18 cellular contexts compared by ENCODE assay signal in the genomic region with DNA sequence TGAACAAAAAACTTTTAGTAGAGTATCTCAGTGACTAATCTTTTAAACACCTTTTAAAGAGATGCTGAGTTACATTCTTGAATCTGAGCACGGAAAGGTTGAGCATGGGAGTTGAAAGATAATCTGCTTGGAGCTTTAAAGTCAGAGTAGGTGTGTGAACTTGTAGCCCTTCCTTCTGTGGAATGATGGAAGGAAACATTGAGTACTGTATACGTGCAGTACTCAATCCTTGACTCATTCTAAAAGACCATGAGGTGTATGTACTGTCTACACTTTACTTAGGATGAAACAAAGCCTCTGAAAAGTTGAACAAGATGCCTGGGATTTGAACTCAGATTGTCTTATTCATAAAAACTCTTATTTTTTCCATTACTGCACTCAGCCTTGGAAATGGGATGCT. TPM values are rescaled to one million over a fixed set of nuclear protein-coding genes. Genes with fewer than 3 reads are reported as not detected.
A peak's percentile ranks its signal among the peaks of the same experiment; 100 is the strongest.
DNase-seq lines count a peak whose midpoint lies in the region; ATAC-seq, FAIRE-seq and TF ChIP-seq lines count a peak whose summit lies in the region.
"Had no signal": no experiment of that assay in that cellular context is flagged by ENCODE, and none has a peak within 500 bp of the region (broad histone marks: within the 10 kb centered on the region; RNA-seq: fewer than 3 reads in every experiment).

No MANE protein-coding gene starts in this region.

- H3K4me1 Mint-ChIP-seq in CD4-positive, CD25-positive, alpha-beta regulatory T cell, result peaks cover 26 to 74% (median 50%) of the 10 kb centered on the region in 4 donors
- H3K4me1 Mint-ChIP-seq in CD8-positive, alpha-beta memory T cell, result peaks cover 55 to 80% (median 73%) of the 10 kb centered on the region in 3 donors
- peaks cover 60% of the 10 kb centered on the region for H3K4me1 Mint-ChIP-seq in activated T-helper 1 cell treated with anti-CD3 and anti-CD28 coated beads, Interleukin-12 subunit alpha, Interleukin-12 subunit beta, Interleukin-2, Interleukin-4 antibody, amounts not matched to agents 30 ng/mL and 10 ng/mL and 1 ng/mL, durations not matched to agents 14 hours and 24 hours and 36 hours (ENCODE audit: low read depth)

- H3K36me3 Mint-ChIP-seq in CD4-positive, CD25-positive, alpha-beta regulatory T cell, result peaks cover 19% of the 10 kb centered on the region
- H3K36me3 Mint-ChIP-seq in CD8-positive, alpha-beta memory T cell, result peaks cover 0 to 59% (median 4%) of the 10 kb centered on the region in 3 donors
- peaks cover 35% of the 10 kb centered on the region for H3K36me3 Mint-ChIP-seq in activated T-helper 1 cell treated with anti-CD3 and anti-CD28 coated beads, Interleukin-12 subunit alpha, Interleukin-12 subunit beta, Interleukin-2, Interleukin-4 antibody, amounts not matched to agents 30 ng/mL and 10 ng/mL and 1 ng/mL, durations not matched to agents 14 hours and 24 hours and 36 hours (ENCODE audit: low read depth)

- H3K27ac Mint-ChIP-seq in CD4-positive, CD25-positive, alpha-beta regulatory T cell, result peak overlapping the region in 2 of 3 donors; percentile 62 to 66
- peak overlapping the region in 6 of 8 donors; percentile 6 to 97 (median 50) for H3K27ac Mint-ChIP-seq in CD8-positive, alpha-beta memory T cell
- H3K27ac Mint-ChIP-seq in activated T-helper 1 cell treated with anti-CD3 and anti-CD28 coated beads, Interleukin-12 subunit alpha, Interleukin-12 subunit beta, Interleukin-2, Interleukin-4 antibody, amounts not matched to agents 30 ng/mL and 10 ng/mL and 1 ng/mL, durations not matched to agents 14 hours and 24 hours and 36 hours, result peak overlapping the region; percentile 74
- H3K27ac Mint-ChIP-seq: dendritic cell treated with granulocyte-macrophage colony-stimulating factor and Interleukin-4, amounts not matched to agents 40 ng/mL and 50 ng/mL, for 4 days; H9 had no signal

- H3K79me2 ChIP-seq in keratinocyte (ENCODE audit: control insufficient read depth, insufficient read depth, low read length), result peaks cover 83% of the 10 kb centered on the region
- H3K79me2 ChIP-seq in PC-9 (ENCODE audit: low read depth), result peaks cover 81% of the 10 kb centered on the region

- dilution Hi-C loops in keratinocyte (cut with MboI; ENCODE audit: extremely low pct_ligation_motif_present, low sequenced_read_pairs), result no loop called here

- H3K27me3 Mint-ChIP-seq in CD4-positive, CD25-positive, alpha-beta regulatory T cell, result peaks cover 10% of the 10 kb centered on the region
- H3K27me3 Mint-ChIP-seq in CD8-positive, alpha-beta memory T cell, result peaks cover 0 to 2% of the 10 kb centered on the region in 2 donors
- H3K27me3 Mint-ChIP-seq in activated T-helper 1 cell treated with anti-CD3 and anti-CD28 coated beads, Interleukin-12 subunit alpha, Interleukin-12 subunit beta, Interleukin-2, Interleukin-4 antibody, amounts not matched to agents 30 ng/mL and 10 ng/mL and 1 ng/mL, durations not matched to agents 14 hours and 24 hours and 36 hours (ENCODE audit: insufficient read depth), result no peaks in the 10 kb centered on the region
- H3K27me3 Mint-ChIP-seq: dendritic cell treated with granulocyte-macrophage colony-stimulating factor and Interleukin-4, amounts not matched to agents 40 ng/mL and 50 ng/mL, for 4 days had no signal

- H3K4me2 ChIP-seq in keratinocyte (ENCODE audit: control insufficient read depth, extremely low read depth, insufficient read depth, low read depth, low read length) (peak overlapping the region; percentile 14), PC-9 (no peak overlapping the region)

- CTCF ChIA-PET in CD8-positive, alpha-beta memory T cell (lab: Charles Lee), result no interaction called here
- CTCF ChIA-PET in PC-9 (lab: Charles Lee), result no interaction called here

- no peaks in the 10 kb centered on the region for H3K9me1 ChIP-seq in keratinocyte (ENCODE audit: control insufficient read depth, extremely low read depth, insufficient read depth, low read length)

- peaks cover 0 to 2% (median 0%) of the 10 kb centered on the region in 7 donors for H3K9me3 Mint-ChIP-seq in CD4-positive, CD25-positive, alpha-beta regulatory T cell
- H3K9me3 Mint-ChIP-seq in CD8-positive, alpha-beta memory T cell, result peaks cover 0 to 2% (median 0%) of the 10 kb centered on the region in 5 donors
- no peaks in the 10 kb centered on the region for H3K9me3 Mint-ChIP-seq in activated T-helper 1 cell treated with anti-CD3 and anti-CD28 coated beads, Interleukin-12 subunit alpha, Interleukin-12 subunit beta, Interleukin-2, Interleukin-4 antibody, amounts not matched to agents 30 ng/mL and 10 ng/mL and 1 ng/mL, durations not matched to agents 14 hours and 24 hours and 36 hours
- H3K9me3 Mint-ChIP-seq: dendritic cell treated with granulocyte-macrophage colony-stimulating factor and Interleukin-4, amounts not matched to agents 40 ng/mL and 50 ng/mL, for 4 days had no signal

- no peaks in the 10 kb centered on the region for H3K9me3 ChIP-seq in CD4-positive, CD25-positive, alpha-beta regulatory T cell (ENCODE audit: control insufficient read depth in 2 of 2, low read length in 2 of 2)
- no peaks in the 10 kb centered on the region for H3K9me3 ChIP-seq in CD8-positive, alpha-beta memory T cell (ENCODE audit: low read length)
- H3K9me3 ChIP-seq in keratinocyte (ENCODE audit: control insufficient read depth, low read depth, low read length) (no peaks in the 10 kb centered on the region), PC-9 (ENCODE audit: insufficient read depth, low read depth) (no peaks in the 10 kb centered on the region)
- H3K9me3 ChIP-seq: mucosa of descending colon, neutrophil, SK-N-SH, stomach, upper lobe of left lung had no signal

- peak overlapping the region in 2 of 4 donors; percentile 46 to 86 for H3K4me3 Mint-ChIP-seq in CD4-positive, CD25-positive, alpha-beta regulatory T cell
- peak overlapping the region in 2 of 7 donors; percentile 33 to 41 for H3K4me3 Mint-ChIP-seq in CD8-positive, alpha-beta memory T cell
- peak overlapping the region; percentile 54 for H3K4me3 Mint-ChIP-seq in activated T-helper 1 cell treated with anti-CD3 and anti-CD28 coated beads, Interleukin-12 subunit alpha, Interleukin-12 subunit beta, Interleukin-2, Interleukin-4 antibody, amounts not matched to agents 30 ng/mL and 10 ng/mL and 1 ng/mL, durations not matched to agents 14 hours and 24 hours and 36 hours
- H3K4me3 Mint-ChIP-seq: dendritic cell treated with granulocyte-macrophage colony-stimulating factor and Interleukin-4, amounts not matched to agents 40 ng/mL and 50 ng/mL, for 4 days had no signal

- H3K9me2 ChIP-seq in PC-9 (ENCODE audit: insufficient read depth), result no peaks in the 10 kb centered on the region
- H3K9me2 ChIP-seq: SK-N-SH had no signal

- TF ChIP-seq CTCF in keratinocyte (optimal IDR thresholded peaks at IDR 0.05 in 1 of 3, IDR thresholded peaks at IDR 0.05 in 1 of 3, conservative IDR thresholded peaks at IDR 0.05 in 1 of 3; ENCODE audit: extremely low read depth in 1 of 3, insufficient read depth in 2 of 3, low read length in 3 of 3), result no peak
- TF ChIP-seq CTCF in PC-9 (conservative IDR thresholded peaks at IDR 0.05), result no peak

- POLR2A ChIA-PET in CD8-positive, alpha-beta memory T cell (lab: Charles Lee), result no interaction called here
- POLR2A ChIA-PET in PC-9 (lab: Charles Lee; ENCODE audit: unreplicated experiment), result no interaction called here

- H4K20me1 ChIP-seq in keratinocyte (ENCODE audit: control insufficient read depth, extremely low read depth, insufficient read depth, low read length) (no peaks in the 10 kb centered on the region), PC-9 (ENCODE audit: insufficient read depth) (peaks cover 8% of the 10 kb centered on the region; the same call in 1 of the 2 replicates)

- peaks cover 8% of the 10 kb centered on the region; the same call in 1 of the 2 replicates for H3F3A ChIP-seq in PC-9 (ENCODE audit: insufficient read depth, low read depth)

- H3K4me3 ChIP-seq in CD4-positive, CD25-positive, alpha-beta regulatory T cell (ENCODE audit: low read depth, low read length), result peak overlapping the region; percentile 19
- no peak overlapping the region for H3K4me3 ChIP-seq in CD8-positive, alpha-beta memory T cell (ENCODE audit: low read length)
- no peak overlapping the region for H3K4me3 ChIP-seq in keratinocyte (ENCODE audit: control insufficient read depth in 2 of 3, extremely low read depth in 1 of 3, insufficient read depth in 2 of 3, low read depth in 1 of 3, low read length in 3 of 3)
- no peak overlapping the region for H3K4me3 ChIP-seq in PC-9
- H3K4me3 ChIP-seq: mucosa of descending colon, stomach, upper lobe of left lung had no signal

- H3K4me1 ChIP-seq in CD4-positive, CD25-positive, alpha-beta regulatory T cell (ENCODE audit: control insufficient read depth, insufficient read depth, low read length, poor library complexity, severe bottlenecking), result peaks cover 23% of the 10 kb centered on the region
- peaks cover 10% of the 10 kb centered on the region for H3K4me1 ChIP-seq in CD8-positive, alpha-beta memory T cell (ENCODE audit: insufficient read depth, low read length)
- H3K4me1 ChIP-seq in keratinocyte (ENCODE audit: control insufficient read depth, extremely low read depth, insufficient read depth, low read length) (peaks cover 38% of the 10 kb centered on the region), PC-9 (replicated peaks; ENCODE audit: insufficient read depth) (peaks cover 11% of the 10 kb centered on the region; the same call in 1 of the 2 replicates)

- intact Hi-C loops in activated T-helper 1 cell treated with anti-CD3 and anti-CD28 coated beads, Interleukin-12 subunit alpha, Interleukin-12 subunit beta, Interleukin-2, Interleukin-4 antibody, amounts not matched to agents 30 ng/mL and 10 ng/mL and 1 ng/mL, durations not matched to agents 14 hours and 24 hours and 36 hours (cut with micrococcal nuclease), result loop anchor here (5.0 to 10.0 kb wide), 2 partner anchors 781 to 961 kb away; partner anchors contain the start of gene RASGEF1B
- intact Hi-C loops in PC-9 (cut with micrococcal nuclease; ENCODE audit: unreplicated experiment), result no loop called here

- H3K27ac ChIP-seq in CD4-positive, CD25-positive, alpha-beta regulatory T cell (ENCODE audit: insufficient read depth, low read length, poor library complexity, severe bottlenecking), result no peak overlapping the region
- H3K27ac ChIP-seq in CD8-positive, alpha-beta memory T cell (ENCODE audit: low read depth, low read length), result no peak overlapping the region
- no peak overlapping the region for H3K27ac ChIP-seq in keratinocyte (ENCODE audit: control insufficient read depth, insufficient read depth, low read length)
- H3K27ac ChIP-seq in PC-9, result no peak overlapping the region
- H3K27ac ChIP-seq: neutrophil, RWPE1, stomach, upper lobe of left lung had no signal

- BruUV-seq in PC-9 (replicated peaks; lab: Mats Ljungman, UMichigan), result no TSS peak

- H3K27me3 ChIP-seq in CD4-positive, CD25-positive, alpha-beta regulatory T cell (ENCODE audit: control insufficient read depth, insufficient read depth, low read length), result no peaks in the 10 kb centered on the region
- H3K27me3 ChIP-seq in CD8-positive, alpha-beta memory T cell (ENCODE audit: insufficient read depth, low read length, poor library complexity, severe bottlenecking), result no peaks in the 10 kb centered on the region
- H3K27me3 ChIP-seq in keratinocyte (ENCODE audit: control insufficient read depth, extremely low read depth, insufficient read depth, low read length) (no peaks in the 10 kb centered on the region), PC-9 (ENCODE audit: insufficient read depth, low read depth) (no peaks in the 10 kb centered on the region)
- H3K27me3 ChIP-seq: neutrophil, stomach, upper lobe of left lung had no signal

- no peak for ATAC-seq in CD4-positive, CD25-positive, alpha-beta regulatory T cell (ENCODE audit: low read depth in 2 of 2)
- no peak for ATAC-seq in GM18907 (IDR thresholded peaks at IDR 0.05; ENCODE audit: unreplicated experiment)
- ATAC-seq: mucosa of descending colon had no signal

- H3K9ac ChIP-seq in keratinocyte (ENCODE audit: control insufficient read depth, extremely low read depth, insufficient read depth, low read length), result no peak overlapping the region
- H3K9ac ChIP-seq: SK-N-SH had no signal

- DNase-seq in CD4-positive, CD25-positive, alpha-beta regulatory T cell, result no peak
- no peak for DNase-seq in CD8-positive, alpha-beta memory T cell
- no peak for DNase-seq in activated T-helper 1 cell treated with anti-CD3 and anti-CD28 coated beads, Interleukin-12 subunit alpha, Interleukin-12 subunit beta, Interleukin-2, Interleukin-4 antibody, amounts not matched to agents 30 ng/mL and 10 ng/mL and 1 ng/mL, durations not matched to agents 14 hours and 24 hours and 36 hours (ENCODE audit: low spot score)
- DNase-seq in keratinocyte (ENCODE audit: low read depth, low spot score) (no peak), PC-9 (no peak), LoVo (ENCODE audit: low spot score) (no peak)
- DNase-seq: H9, mucosa of descending colon, NCI-H2107, NCI-H524, SK-N-SH, small intestine, stomach, upper lobe of left lung had no signal

- H3K36me3 ChIP-seq in CD4-positive, CD25-positive, alpha-beta regulatory T cell (ENCODE audit: control insufficient read depth, insufficient read depth, low read length), result peaks cover 12% of the 10 kb centered on the region
- H3K36me3 ChIP-seq in CD8-positive, alpha-beta memory T cell (ENCODE audit: insufficient read depth, low read length), result peaks cover 7% of the 10 kb centered on the region
- H3K36me3 ChIP-seq in keratinocyte (ENCODE audit: control insufficient read depth in 2 of 2, extremely low read depth in 1 of 2, insufficient read depth in 2 of 2, low read length in 2 of 2) (peaks cover 3 to 12% of the 10 kb centered on the region in 2 experiments), PC-9 (ENCODE audit: low read depth) (no peaks in the 10 kb centered on the region)
- H3K36me3 ChIP-seq: neutrophil, upper lobe of left lung had no signal

- H2AFZ ChIP-seq in keratinocyte (ENCODE audit: control insufficient read depth, low read length), result no peak overlapping the region
- H2AFZ ChIP-seq in PC-9, result no peak overlapping the region

- no peak for FAIRE-seq in keratinocyte (lab: Jason Lieb, UNC)
- FAIRE-seq: small intestine had no signal

RNA-seq across cellular contexts. Expression of gene ENOPH1, which starts 3.4 kb away (rescaled TPM):
- 26.7 TPM for total RNA-seq in CD4-positive, CD25-positive, alpha-beta regulatory T cell
- 10 to 100 TPM; 47.1 to 48.7 (median 47.8) TPM for polyA plus RNA-seq in CD4-positive, CD25-positive, alpha-beta regulatory T cell
- 10 to 100 TPM; 58.3 to 60.7 TPM for total RNA-seq in CD8-positive, alpha-beta memory T cell
- polyA plus RNA-seq in CD8-positive, alpha-beta memory T cell, result 42.4 TPM
- 60.8 and 61.5 TPM in 2 replicates for total RNA-seq in activated T-helper 1 cell treated with anti-CD3 and anti-CD28 coated beads, Interleukin-12 subunit alpha, Interleukin-12 subunit beta, Interleukin-2, Interleukin-4 antibody, amounts not matched to agents 30 ng/mL and 10 ng/mL and 1 ng/mL, durations not matched to agents 14 hours and 24 hours and 36 hours
- 17.6 to 29.4 TPM (median 20.9 TPM) in 3 replicates for polyA plus RNA-seq in keratinocyte
- polyA plus RNA-seq in keratinocyte (2011; ENCODE audit: low read depth), result 39.8 TPM
- polyA plus RNA-seq in keratinocyte (2011; cell fraction: cytosol; rRNA removed), result 24.4 and 33.4 TPM in 2 replicates
- polyA plus RNA-seq in keratinocyte (2011; cell fraction: nucleus; rRNA removed), result 16.4 and 17.7 TPM in 2 replicates
- 38.0 and 42.4 TPM in 2 replicates for polyA plus RNA-seq in keratinocyte (2012; ENCODE audit: low replicate concordance)
- polyA minus RNA-seq in keratinocyte, result 8.7 to 16.8 TPM (median 9.3 TPM) in 3 replicates
- 12.3 TPM for polyA minus RNA-seq in keratinocyte (2011; cell fraction: cytosol; rRNA and poly(A)+ RNA removed)
- 4.0 and 9.9 TPM in 2 replicates for polyA minus RNA-seq in keratinocyte (2011; cell fraction: nucleus; rRNA and poly(A)+ RNA removed)
- total RNA-seq in PC-9 (2021), result 19.8 and 22.3 TPM in 2 replicates

RNA-seq across cellular contexts. Expression of gene HNRNPDL, which starts 3.5 kb away (rescaled TPM):
- total RNA-seq in CD4-positive, CD25-positive, alpha-beta regulatory T cell, result 337 TPM
- 100 to 1,000 TPM; 142 to 186 (median 168) TPM for polyA plus RNA-seq in CD4-positive, CD25-positive, alpha-beta regulatory T cell
- total RNA-seq in CD8-positive, alpha-beta memory T cell, result 100 to 1,000 TPM; 423 to 438 TPM
- polyA plus RNA-seq in CD8-positive, alpha-beta memory T cell, result 257 TPM
- 498 and 514 TPM in 2 replicates for total RNA-seq in activated T-helper 1 cell treated with anti-CD3 and anti-CD28 coated beads, Interleukin-12 subunit alpha, Interleukin-12 subunit beta, Interleukin-2, Interleukin-4 antibody, amounts not matched to agents 30 ng/mL and 10 ng/mL and 1 ng/mL, durations not matched to agents 14 hours and 24 hours and 36 hours
- 119 to 292 TPM (median 229 TPM) in 3 replicates for polyA plus RNA-seq in keratinocyte
- polyA plus RNA-seq in keratinocyte (2011; ENCODE audit: low read depth), result 325 TPM
- polyA plus RNA-seq in keratinocyte (2011; cell fraction: cytosol; rRNA removed), result 125 and 139 TPM in 2 replicates
- 208 and 363 TPM in 2 replicates for polyA plus RNA-seq in keratinocyte (2011; cell fraction: nucleus; rRNA removed)
- 180 and 231 TPM in 2 replicates for polyA plus RNA-seq in keratinocyte (2012; ENCODE audit: low replicate concordance)
- 11.2 to 64.9 TPM (median 13.7 TPM) in 3 replicates for polyA minus RNA-seq in keratinocyte
- 49.1 TPM for polyA minus RNA-seq in keratinocyte (2011; cell fraction: cytosol; rRNA and poly(A)+ RNA removed)
- 25.3 and 42.9 TPM in 2 replicates for polyA minus RNA-seq in keratinocyte (2011; cell fraction: nucleus; rRNA and poly(A)+ RNA removed)
- 179 and 193 TPM in 2 replicates for total RNA-seq in PC-9 (2021)

RNA-seq across cellular contexts. Expression of gene HNRNPD, which starts 60.0 kb away (rescaled TPM):
- total RNA-seq in CD4-positive, CD25-positive, alpha-beta regulatory T cell, result 270 TPM
- polyA plus RNA-seq in CD4-positive, CD25-positive, alpha-beta regulatory T cell, result 100 to 1,000 TPM; 193 to 210 (median 202) TPM
- total RNA-seq in CD8-positive, alpha-beta memory T cell, result 100 to 1,000 TPM; 452 to 475 TPM
- polyA plus RNA-seq in CD8-positive, alpha-beta memory T cell, result 271 TPM
- 434 and 438 TPM in 2 replicates for total RNA-seq in activated T-helper 1 cell treated with anti-CD3 and anti-CD28 coated beads, Interleukin-12 subunit alpha, Interleukin-12 subunit beta, Interleukin-2, Interleukin-4 antibody, amounts not matched to agents 30 ng/mL and 10 ng/mL and 1 ng/mL, durations not matched to agents 14 hours and 24 hours and 36 hours
- 30.3 to 91.3 TPM (median 68.1 TPM) in 3 replicates for polyA plus RNA-seq in keratinocyte
- 102 TPM for polyA plus RNA-seq in keratinocyte (2011; ENCODE audit: low read depth)
- 44.4 and 54.8 TPM in 2 replicates for polyA plus RNA-seq in keratinocyte (2011; cell fraction: cytosol; rRNA removed)
- 163 and 219 TPM in 2 replicates for polyA plus RNA-seq in keratinocyte (2011; cell fraction: nucleus; rRNA removed)
- polyA plus RNA-seq in keratinocyte (2012; ENCODE audit: low replicate concordance), result 69.2 and 222 TPM in 2 replicates
- polyA minus RNA-seq in keratinocyte, result 6.6 to 26.6 TPM (median 12.0 TPM) in 3 replicates
- 16.7 TPM for polyA minus RNA-seq in keratinocyte (2011; cell fraction: cytosol; rRNA and poly(A)+ RNA removed)
- polyA minus RNA-seq in keratinocyte (2011; cell fraction: nucleus; rRNA and poly(A)+ RNA removed), result 17.4 and 32.5 TPM in 2 replicates
- 165 and 221 TPM in 2 replicates for total RNA-seq in PC-9 (2021)
